22 cellular contexts compared by ENCODE assay signal in genomic region chr21:24456358-24456757, GRCh38.
DNase-seq lines count a peak whose midpoint lies in the region; ATAC-seq, FAIRE-seq and TF ChIP-seq lines count a peak whose summit lies in the region.
"Had no signal": no experiment of that assay in that cellular context is flagged by ENCODE, and none has a peak within 500 bp of the region (broad histone marks: within the 10 kb centered on the region; RNA-seq: fewer than 3 reads in every experiment).

No MANE protein-coding gene starts in this region.

- POLR2A ChIA-PET in HepG2 (lab: Yijun Ruan, JAX), result no interaction called here

- DNase-seq in H4 (ENCODE audit: low spot score) (peak; percentile 84), adipocyte (ENCODE audit: low read depth) (peak; percentile 71), fibroblast of gingiva (ENCODE audit: low read depth) (peak; percentile 1), renal cortical epithelial cell (ENCODE audit: low read depth) (peak; percentile 41), putamen (ENCODE audit: low spot score) (no peak), CD1c-positive myeloid dendritic cell (ENCODE audit: extremely low spot score) (no peak), HepG2 (ENCODE audit: low spot score) (no peak), ureter (ENCODE audit: low spot score) (no peak)
- DNase-seq: BE2C; Caco-2; CD4-positive, alpha-beta T cell; GDM1; H7; KBM-7; NCI-H1417; NCI-H187; NCI-H2107; NCI-H510A treated with DMSO at 0.1 percent for 48 hours; NCI-H774; OCI-M1; SHP77 had no signal

- no peaks in the 10 kb centered on the region for H3K79me2 ChIP-seq in HepG2 (ENCODE audit: insufficient read depth, low read length)

- no peaks in the 10 kb centered on the region for H3K27me3 ChIP-seq in adipocyte (replicated peaks; ENCODE audit: control insufficient read depth, insufficient read depth, low read length)
- no peaks in the 10 kb centered on the region for H3K27me3 ChIP-seq in HepG2 (ENCODE audit: control insufficient read depth in 1 of 2, insufficient read depth in 2 of 2, low read length in 2 of 2)
- H3K27me3 ChIP-seq: BE2C had no signal

- no peak for TF ChIP-seq RAD21 in HepG2 (CRISPR knock-in tag; IDR thresholded peaks at IDR 0.05)

- in situ Hi-C loops in HepG2 (cut with HindIII; ENCODE audit: extremely low pct_ligation_motif_present, low pct_unique_long_range_greater_than_20kb), result no loop called here

- no peak overlapping the region for H2AFZ ChIP-seq in HepG2 (ENCODE audit: low read length)

- H4K20me1 ChIP-seq in HepG2 (ENCODE audit: insufficient read depth, low read length), result no peaks in the 10 kb centered on the region

- CTCF ChIA-PET in HepG2 (lab: Yijun Ruan, JAX; ENCODE audit: low intra/inter-chr PET ratio, low total read pairs), result no interaction called here

- H3K9ac ChIP-seq in adipocyte (ENCODE audit: low read length) (no peak overlapping the region), HepG2 (ENCODE audit: insufficient read depth, low read depth, low read length) (no peak overlapping the region)

- H3K9me3 ChIP-seq in adipocyte (ENCODE audit: control insufficient read depth, low read length) (no peaks in the 10 kb centered on the region), HepG2 (ENCODE audit: low read length) (peaks cover 71% of the 10 kb centered on the region)
- H3K9me3 ChIP-seq: BE2C, Caco-2 had no signal

- intact Hi-C loops in HepG2 (cut with micrococcal nuclease; ENCODE audit: unreplicated experiment), result no loop called here

- ATAC-seq in HepG2, result no peak

- H3K4me2 ChIP-seq in HepG2 (ENCODE audit: low read depth, low read length), result no peak overlapping the region

- no peak overlapping the region for H3K4me3 ChIP-seq in adipocyte (ENCODE audit: low read length)
- no peak overlapping the region for H3K4me3 ChIP-seq in HepG2 (replicated peaks in 1 of 3; ENCODE audit: insufficient read depth in 1 of 3, low read depth in 2 of 3, low read length in 3 of 3)

- no peak for FAIRE-seq in HepG2 (lab: Jason Lieb, UNC)
- FAIRE-seq: A204.1 had no signal

- TF ChIP-seq EP300 in HepG2 (IDR thresholded peaks at IDR 0.05; ENCODE audit: low read depth in 2 of 2, low read length in 2 of 2) (no peak), HepG2 (CRISPR knock-in tag; IDR thresholded peaks at IDR 0.05; ENCODE audit: borderline replicate concordance) (no peak)

- no TSS peak for BruUV-seq in HepG2 (replicated peaks; lab: Mats Ljungman, UMichigan)

- no peak for TF ChIP-seq POLR2A in HepG2 (IDR thresholded peaks at IDR 0.05; ENCODE audit: insufficient read depth in 1 of 2, low read depth in 2 of 2, low read length in 2 of 2)

- WGBS in HepG2 (ENCODE audit: low lambda C conversion rate), result 0% methylated on average over 3 of the region's 3 CpGs

- peaks cover 12% of the 10 kb centered on the region for H3K4me1 ChIP-seq in adipocyte (ENCODE audit: control insufficient read depth, insufficient read depth, low read length)
- no peaks in the 10 kb centered on the region for H3K4me1 ChIP-seq in HepG2 (ENCODE audit: insufficient read depth, low read length)
- H3K4me1 ChIP-seq: BE2C, Caco-2 had no signal

- no peak overlapping the region for H3K27ac ChIP-seq in HepG2 (ENCODE audit: extremely low read length, insufficient read depth, low read length)

- TF ChIP-seq CTCF in HepG2 (CRISPR knock-in tag; IDR thresholded peaks at IDR 0.05), result no peak

- H3K36me3 ChIP-seq in adipocyte (ENCODE audit: control insufficient read depth, insufficient read depth, low read length, severe bottlenecking) (no peaks in the 10 kb centered on the region), HepG2 (replicated peaks in 1 of 2; ENCODE audit: control insufficient read depth in 1 of 2, insufficient read depth in 2 of 2, low read length in 2 of 2) (no peaks in the 10 kb centered on the region)
- H3K36me3 ChIP-seq: BE2C had no signal

TF ChIP-seq in HepG2, 621 proteins besides CTCF, POLR2A, EP300 and RAD21:
- no peak for TF ChIP-seq BATF2 (CRISPR knock-in tag; IDR thresholded peaks at IDR 0.05)
- no peak for TF ChIP-seq MTERF4 (CRISPR knock-in tag; IDR thresholded peaks at IDR 0.05)
- TF ChIP-seq NFRKB (IDR thresholded peaks at IDR 0.05), result no peak
- no peak for TF ChIP-seq YEATS4 (CRISPR knock-in tag; IDR thresholded peaks at IDR 0.05; ENCODE audit: borderline replicate concordance)
- no peak for TF ChIP-seq ZNF207 (IDR thresholded peaks at IDR 0.05; ENCODE audit: borderline replicate concordance)
- TF ChIP-seq GABPA (IDR thresholded peaks at IDR 0.05; ENCODE audit: low read depth, low read length), result no peak
- no peak for TF ChIP-seq GABPA (CRISPR knock-in tag; IDR thresholded peaks at IDR 0.05; ENCODE audit: low read depth)
- TF ChIP-seq DRAP1 (CRISPR knock-in tag; IDR thresholded peaks at IDR 0.05), result no peak
- no peak for TF ChIP-seq ZNF775 (CRISPR knock-in tag; IDR thresholded peaks at IDR 0.05; ENCODE audit: borderline replicate concordance)
- TF ChIP-seq ZNF430 (CRISPR knock-in tag; IDR thresholded peaks at IDR 0.05), result no peak
- TF ChIP-seq AKNA (CRISPR knock-in tag; IDR thresholded peaks at IDR 0.05; ENCODE audit: borderline replicate concordance), result no peak
- TF ChIP-seq KDM5A (IDR thresholded peaks at IDR 0.05; ENCODE audit: borderline replicate concordance, low read length), result no peak
- no peak for TF ChIP-seq RFXAP (CRISPR knock-in tag; IDR thresholded peaks at IDR 0.05; ENCODE audit: borderline replicate concordance)
- no peak for TF ChIP-seq ZNF326 (CRISPR knock-in tag; IDR thresholded peaks at IDR 0.05; ENCODE audit: borderline replicate concordance)
TF ChIP-seq in HepG2: peak in this region for 0.

Comparison
In these comparisons a context has a peak if more than half of its experiments do, and no peak if none do; other contexts are left out.
1. DNase-seq: peak in H4 (single experiment), adipocyte (single experiment), fibroblast of gingiva (single experiment) and renal cortical epithelial cell (single experiment); none in putamen (single experiment), CD1c-positive myeloid dendritic cell (single experiment), HepG2 (single experiment) and ureter (single experiment).